Comparison of ENCODE assay signal across 16 cellular contexts in genomic region chr10:77989081-77989724, GRCh38. TPM values are rescaled to one million over a fixed set of nuclear protein-coding genes. Genes with fewer than 3 reads are reported as not detected.
DNase-seq lines count a peak whose midpoint lies in the region; ATAC-seq and TF ChIP-seq lines count a peak whose summit lies in the region.
"Had no signal": no experiment of that assay in that cellular context is flagged by ENCODE, and none has a peak within 500 bp of the region (broad histone marks: within the 10 kb centered on the region; RNA-seq: fewer than 3 reads in every experiment).

No MANE protein-coding gene starts in this region.

- H3K4me1 Mint-ChIP-seq in immature natural killer cell = no peaks in the 10 kb centered on the region
- no peaks in the 10 kb centered on the region for H3K4me1 Mint-ChIP-seq in activated CD8-positive, alpha-beta T cell treated with anti-CD3 and anti-CD28 coated beads for 36 hours (ENCODE audit: low read depth)

- H3K4me3 ChIP-seq in LNCaP clone FGC (ENCODE audit: low read depth, low read length) (no peak overlapping the region), coronary artery (no peak overlapping the region)

- TF ChIP-seq CTCF in LNCaP clone FGC (IDR thresholded peaks at IDR 0.05; ENCODE audit: control insufficient read depth, extremely low read depth, insufficient read depth) = no peak
- no peak for TF ChIP-seq CTCF in coronary artery (IDR thresholded peaks at IDR 0.05)
- no peak for TF ChIP-seq CTCF in activated CD8-positive, alpha-beta T cell treated with anti-CD3 and anti-CD28 coated beads for 36 hours (IDR thresholded peaks at IDR 0.05)

- no peak overlapping the region for H3K27ac Mint-ChIP-seq in immature natural killer cell
- H3K27ac Mint-ChIP-seq in activated CD8-positive, alpha-beta T cell treated with anti-CD3 and anti-CD28 coated beads for 36 hours = no peak overlapping the region
- H3K27ac Mint-ChIP-seq: dendritic cell treated with granulocyte-macrophage colony-stimulating factor and Interleukin-4, amounts not matched to agents 40 ng/mL and 50 ng/mL, for 4 days had no signal

- CTCF ChIA-PET in activated CD8-positive, alpha-beta T cell treated with anti-CD3 and anti-CD28 coated beads for 36 hours (lab: Charles Lee) = no interaction called here

- POLR2A ChIA-PET in activated CD8-positive, alpha-beta T cell treated with anti-CD3 and anti-CD28 coated beads for 36 hours (lab: Charles Lee) = no interaction called here

- H3K27ac ChIP-seq in coronary artery = no peak overlapping the region

- H3K36me3 Mint-ChIP-seq in immature natural killer cell = peaks cover 28 to 74% (median 38%) of the 10 kb centered on the region in 3 donors
- peaks cover 53% of the 10 kb centered on the region for H3K36me3 Mint-ChIP-seq in activated CD8-positive, alpha-beta T cell treated with anti-CD3 and anti-CD28 coated beads for 36 hours (ENCODE audit: low read depth)

- no peak overlapping the region for H3K4me3 Mint-ChIP-seq in immature natural killer cell
- no peak overlapping the region for H3K4me3 Mint-ChIP-seq in activated CD8-positive, alpha-beta T cell treated with anti-CD3 and anti-CD28 coated beads for 36 hours
- H3K4me3 Mint-ChIP-seq: dendritic cell treated with granulocyte-macrophage colony-stimulating factor and Interleukin-4, amounts not matched to agents 40 ng/mL and 50 ng/mL, for 4 days had no signal

- DNase-seq in AG08395 (ENCODE audit: low spot score) (peak; percentile 24), LNCaP clone FGC (ENCODE audit: low read depth) (peak; percentile 27), coronary artery (ENCODE audit: low spot score) (peak; percentile 57), middle frontal gyrus (ENCODE audit: extremely low spot score, low spot score) (peak; percentile 29), immature natural killer cell (no peak)
- no peak for DNase-seq in activated CD8-positive, alpha-beta T cell treated with anti-CD3 and anti-CD28 coated beads for 36 hours
- DNase-seq: activated CD4-positive, alpha-beta T cell treated with anti-CD3 and anti-CD28 coated beads, Interleukin-2, amount 50 U/mL, for 1 hour; activated naive CD4-positive, alpha-beta T cell treated with anti-CD3 and anti-CD28 coated beads, Interleukin-2, amount 50 U/mL, for 16 hours; BE2C; EL; foreskin melanocyte; NCI-H2029 treated with DMSO at 0.1 percent for 48 hours; OCI-M1 had no signal

- ATAC-seq in HG03045 (IDR thresholded peaks at IDR 0.05; ENCODE audit: unreplicated experiment) (no peak), HG03139 (IDR thresholded peaks at IDR 0.05; ENCODE audit: unreplicated experiment) (no peak)
- no peak for ATAC-seq in activated CD8-positive, alpha-beta T cell treated with anti-CD3 and anti-CD28 coated beads for 36 hours

- H3K27me3 Mint-ChIP-seq in immature natural killer cell (ENCODE audit: low read depth in 3 of 3) = no peaks in the 10 kb centered on the region
- H3K27me3 Mint-ChIP-seq in activated CD8-positive, alpha-beta T cell treated with anti-CD3 and anti-CD28 coated beads for 36 hours = no peaks in the 10 kb centered on the region
- H3K27me3 Mint-ChIP-seq: dendritic cell treated with granulocyte-macrophage colony-stimulating factor and Interleukin-4, amounts not matched to agents 40 ng/mL and 50 ng/mL, for 4 days had no signal

- intact Hi-C loops in activated CD8-positive, alpha-beta T cell treated with anti-CD3 and anti-CD28 coated beads for 36 hours (cut with micrococcal nuclease) = loop anchor here (10.0 kb wide), 1 partner anchor 144 kb away; no protein-coding TSS in a partner anchor

- no peaks in the 10 kb centered on the region for H3K9me3 Mint-ChIP-seq in immature natural killer cell
- H3K9me3 Mint-ChIP-seq in activated CD8-positive, alpha-beta T cell treated with anti-CD3 and anti-CD28 coated beads for 36 hours = no peaks in the 10 kb centered on the region
- H3K9me3 Mint-ChIP-seq: dendritic cell treated with granulocyte-macrophage colony-stimulating factor and Interleukin-4, amounts not matched to agents 40 ng/mL and 50 ng/mL, for 4 days had no signal

RNA-seq across cellular contexts. Expression of gene POLR3A, which starts 40.1 kb away (rescaled TPM):
- 10 to 100 TPM in 1 of 3 donors, 1 to 10 TPM in 2; 3.4 to 13.5 (median 5.8) TPM for polyA plus RNA-seq in immature natural killer cell
- 10 to 100 TPM; 16.2 to 17.5 TPM for total RNA-seq in activated CD8-positive, alpha-beta T cell treated with anti-CD3 and anti-CD28 coated beads for 36 hours

RNA-seq across cellular contexts. Expression of gene RPS24, which starts 44.5 kb away (rescaled TPM):
- polyA plus RNA-seq in immature natural killer cell = 1,000 to 10,000 TPM in 1 of 3 donors, 100 to 1,000 TPM in 2; 531 to 1,299 (median 721) TPM
- 1,000 to 10,000 TPM; 2,061 to 2,067 TPM for total RNA-seq in activated CD8-positive, alpha-beta T cell treated with anti-CD3 and anti-CD28 coated beads for 36 hours

Comparison
In these comparisons a context has a peak if more than half of its experiments do, and no peak if none do; other contexts are left out.
1. DNase-seq: peak in AG08395 (single experiment), LNCaP clone FGC (single experiment), coronary artery (single experiment) and middle frontal gyrus (single experiment); none in immature natural killer cell (0 of 3) and activated CD8-positive, alpha-beta T cell treated with anti-CD3 and anti-CD28 coated beads for 36 hours (single experiment).